9 cellular contexts compared by ENCODE assay signal in the genomic region with DNA sequence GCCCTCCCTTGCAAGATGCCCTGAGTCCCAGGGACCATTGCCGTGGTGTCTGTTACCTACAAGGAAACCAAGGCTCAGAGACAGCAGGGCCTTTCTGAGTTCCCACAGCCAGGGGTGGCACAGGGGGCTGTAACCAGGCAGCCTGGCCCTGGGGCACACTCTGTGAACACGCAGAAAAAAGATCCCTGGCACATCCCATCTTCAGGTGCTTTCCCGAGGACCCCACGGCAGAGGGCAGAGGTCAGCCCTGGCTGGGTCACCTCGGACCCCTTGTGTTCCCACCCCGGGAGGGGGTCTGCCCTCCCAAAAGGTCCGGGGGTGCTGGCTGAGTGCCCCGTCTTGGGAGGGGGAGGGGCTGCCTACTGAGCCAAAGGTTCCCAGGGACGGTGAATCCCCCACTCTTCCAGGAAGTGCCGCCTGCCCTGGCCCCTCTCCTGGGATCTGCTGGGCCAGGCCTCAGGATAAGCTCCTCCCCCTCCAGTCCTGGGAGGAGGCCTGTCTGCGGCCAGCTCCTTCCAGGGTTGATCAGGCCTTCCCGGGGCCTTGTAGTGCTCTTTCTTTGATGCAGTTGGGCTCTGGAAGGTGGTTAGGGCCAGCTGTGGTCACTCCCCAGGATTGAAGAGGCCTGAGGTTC. TPM values are rescaled to one million over a fixed set of nuclear protein-coding genes. Genes with fewer than 3 reads are reported as not detected.
DNase-seq lines count a peak whose midpoint lies in the region; ATAC-seq and TF ChIP-seq lines count a peak whose summit lies in the region.
"Had no signal": no experiment of that assay in that cellular context is flagged by ENCODE, and none has a peak within 500 bp of the region (broad histone marks: within the 10 kb centered on the region; RNA-seq: fewer than 3 reads in every experiment).

No MANE protein-coding gene starts in this region.

- H3K4me1 ChIP-seq in IMR-90 (ENCODE audit: control insufficient read depth, insufficient read depth, low read length) (peaks cover 26% of the 10 kb centered on the region), endocrine pancreas (ENCODE audit: control insufficient read depth, insufficient read depth, low read length) (no peaks in the 10 kb centered on the region), right lobe of liver (peaks cover 0 to 16% (median 5%) of the 10 kb centered on the region in 4 donors), tibial nerve (peaks cover 3 to 98% (median 71%) of the 10 kb centered on the region in 4 donors)

- H2BK15ac ChIP-seq in IMR-90 (ENCODE audit: low read depth, low read length) = no peak overlapping the region

- peak overlapping the region; percentile 39 for H2AFZ ChIP-seq in IMR-90 (replicated peaks; ENCODE audit: low read length, poor library complexity)

- H3K36me3 Mint-ChIP-seq in stimulated activated effector memory CD8-positive, alpha-beta T cell treated with anti-CD3 and anti-CD28 coated beads, Interleukin-12 subunit alpha, Interleukin-12 subunit beta, amount 100 ng/mL, for 72 hours = no peaks in the 10 kb centered on the region
- no peaks in the 10 kb centered on the region for H3K36me3 Mint-ChIP-seq in activated CD4-positive, alpha-beta T cell treated with anti-CD3 and anti-CD28 coated beads, Interleukin-2, amount 10 ng/mL, durations not matched to agents 7 days and 5 days (ENCODE audit: low read depth)

- no peak overlapping the region for H3K4me3 Mint-ChIP-seq in stimulated activated effector memory CD8-positive, alpha-beta T cell treated with anti-CD3 and anti-CD28 coated beads, Interleukin-12 subunit alpha, Interleukin-12 subunit beta, amount 100 ng/mL, for 72 hours
- H3K4me3 Mint-ChIP-seq in activated CD4-positive, alpha-beta T cell treated with anti-CD3 and anti-CD28 coated beads, Interleukin-2, amount 10 ng/mL, durations not matched to agents 7 days and 5 days = no peak overlapping the region

- peak; percentile 42 for DNase-seq in IMR-90
- DNase-seq in right lobe of liver = peak in 1 of 3 donors; percentile 28
- peak; percentile 44 to 52 for DNase-seq in tibial nerve (ENCODE audit: low spot score in 2 of 2)
- no peak for DNase-seq in stimulated activated effector memory CD8-positive, alpha-beta T cell treated with anti-CD3 and anti-CD28 coated beads, Interleukin-12 subunit alpha, Interleukin-12 subunit beta, amount 100 ng/mL, for 72 hours (ENCODE audit: low spot score in 2 of 2)
- no peak for DNase-seq in NCI-H1105 treated with DMSO at 0.1 percent for 48 hours (lab: John Stamatoyannopoulos, UW)
- DNase-seq in cortex of kidney (lab: John Stamatoyannopoulos, UW) = no peak
- DNase-seq in activated CD4-positive, alpha-beta T cell treated with anti-CD3 and anti-CD28 coated beads, Interleukin-2, amount 10 ng/mL, durations not matched to agents 7 days and 5 days = no peak
- DNase-seq: SIG-M5 had no signal

- dilution Hi-C loops in IMR-90 (cut with HindIII; ENCODE audit: low sequenced_read_pairs, unreplicated experiment) = no loop called here

- H3K27ac Mint-ChIP-seq in stimulated activated effector memory CD8-positive, alpha-beta T cell treated with anti-CD3 and anti-CD28 coated beads, Interleukin-12 subunit alpha, Interleukin-12 subunit beta, amount 100 ng/mL, for 72 hours = no peak overlapping the region
- H3K27ac Mint-ChIP-seq in activated CD4-positive, alpha-beta T cell treated with anti-CD3 and anti-CD28 coated beads, Interleukin-2, amount 10 ng/mL, durations not matched to agents 7 days and 5 days = no peak overlapping the region

- H3K27me3 Mint-ChIP-seq in activated CD4-positive, alpha-beta T cell treated with anti-CD3 and anti-CD28 coated beads, Interleukin-2, amount 10 ng/mL, durations not matched to agents 7 days and 5 days = peaks cover 2% of the 10 kb centered on the region

- BruUV-seq in IMR-90 (replicated peaks; lab: Mats Ljungman, UMichigan) = no TSS peak

- H2AK9ac ChIP-seq in IMR-90 (replicated peaks; ENCODE audit: low read depth, low read length, poor library complexity) = peak overlapping the region; percentile 63

- TF ChIP-seq EP300 in tibial nerve (IDR thresholded peaks at IDR 0.05) = no peak

- H3K4me3 ChIP-seq in IMR-90 (ENCODE audit: insufficient read depth, low read depth, low read length) = no peak overlapping the region
- no peak overlapping the region for H3K4me3 ChIP-seq in endocrine pancreas (ENCODE audit: control insufficient read depth, insufficient read depth, low read length)
- H3K4me3 ChIP-seq in right lobe of liver = no peak overlapping the region
- H3K4me3 ChIP-seq in tibial nerve = no peak overlapping the region

- peak overlapping the region; percentile 1; the same call in 1 of the 2 replicates for H3K18ac ChIP-seq in IMR-90 (ENCODE audit: low read depth, low read length)

- no peak for TF ChIP-seq RAD21 in IMR-90 (IDR thresholded peaks at IDR 0.05; ENCODE audit: low read length)

- H3K23ac ChIP-seq in IMR-90 (ENCODE audit: low read depth, low read length) = no peak overlapping the region

- 0 out of 2 replicates have a peak overlapping the region, but pooled peaks have one; percentile 29 for H3K14ac ChIP-seq in IMR-90 (replicated peaks; ENCODE audit: low read depth, low read length)

- H3K36me3 ChIP-seq in IMR-90 (ENCODE audit: control insufficient read depth, insufficient read depth, low read length) = no peaks in the 10 kb centered on the region; the same call in 1 of the 2 replicates
- no peaks in the 10 kb centered on the region for H3K36me3 ChIP-seq in endocrine pancreas (ENCODE audit: control insufficient read depth, insufficient read depth, low read length)
- no peaks in the 10 kb centered on the region for H3K36me3 ChIP-seq in right lobe of liver
- no peaks in the 10 kb centered on the region for H3K36me3 ChIP-seq in tibial nerve

- TF ChIP-seq CTCF in IMR-90 (conservative IDR thresholded peaks at IDR 0.05; ENCODE audit: low read depth, low read length) (no peak), right lobe of liver (IDR thresholded peaks at IDR 0.05) (no peak), tibial nerve (IDR thresholded peaks at IDR 0.05) (no peak)

- H4K5ac ChIP-seq in IMR-90 (ENCODE audit: low read depth, low read length) = peak overlapping the region; percentile 46

- peaks cover 81% of the 10 kb centered on the region for H4K20me1 ChIP-seq in IMR-90 (ENCODE audit: insufficient read depth, low read length)

- ATAC-seq in IMR-90 (ENCODE audit: low read depth) = peak; percentile 73
- peak in 3 of 4 donors; percentile 3 to 28 (median 11) for ATAC-seq in right lobe of liver
- ATAC-seq in stimulated activated effector memory CD8-positive, alpha-beta T cell treated with anti-CD3 and anti-CD28 coated beads, Interleukin-12 subunit alpha, Interleukin-12 subunit beta, amount 100 ng/mL, for 72 hours = no peak

- H3K27me3 ChIP-seq in IMR-90 (ENCODE audit: control insufficient read depth, insufficient read depth, low read length) = no peaks in the 10 kb centered on the region
- H3K27me3 ChIP-seq in endocrine pancreas (ENCODE audit: control insufficient read depth, insufficient read depth, low read length) = no peaks in the 10 kb centered on the region
- no peaks in the 10 kb centered on the region for H3K27me3 ChIP-seq in right lobe of liver
- H3K27me3 ChIP-seq in tibial nerve = no peaks in the 10 kb centered on the region

- H2AK5ac ChIP-seq in IMR-90 (ENCODE audit: low read depth, low read length) = peak overlapping the region; percentile 69

- CTCF ChIA-PET in IMR-90 (lab: Yijun Ruan, JAX) = no interaction called here
- CTCF ChIA-PET in activated CD4-positive, alpha-beta T cell treated with anti-CD3 and anti-CD28 coated beads, Interleukin-2, amount 10 ng/mL, durations not matched to agents 7 days and 5 days (lab: Charles Lee) = interaction anchor here (0.5 to 1.5 kb wide), 3 partner anchors 14 to 408 kb away, joined by 3 to 5 read pairs (median 4); no protein-coding TSS in a partner anchor

- peaks cover 17 to 88% of the 10 kb centered on the region in 2 experiments for H3K79me1 ChIP-seq in IMR-90 (ENCODE audit: low read depth in 1 of 2, low read length in 2 of 2)

- in situ Hi-C loops in IMR-90 (cut with MboI; ENCODE audit: low sequenced_read_pairs) = no loop called here

- peak overlapping the region; percentile 48; the same call in 1 of the 2 replicates for H3K4me2 ChIP-seq in IMR-90 (ENCODE audit: low read depth, low read length)

- peak overlapping the region; percentile 35 for H2BK5ac ChIP-seq in IMR-90 (ENCODE audit: low read depth, low read length, poor library complexity, severe bottlenecking)

- intact Hi-C loops in IMR-90 (cut with micrococcal nuclease) = loop anchor here (2.0 kb wide), 1 partner anchor 23 kb away; no protein-coding TSS in a partner anchor
- intact Hi-C loops in right lobe of liver (cut with DNase I) = no loop called here

- no peaks in the 10 kb centered on the region for H3K9me3 Mint-ChIP-seq in stimulated activated effector memory CD8-positive, alpha-beta T cell treated with anti-CD3 and anti-CD28 coated beads, Interleukin-12 subunit alpha, Interleukin-12 subunit beta, amount 100 ng/mL, for 72 hours
- no peaks in the 10 kb centered on the region for H3K9me3 Mint-ChIP-seq in activated CD4-positive, alpha-beta T cell treated with anti-CD3 and anti-CD28 coated beads, Interleukin-2, amount 10 ng/mL, durations not matched to agents 7 days and 5 days

- H3K4me1 Mint-ChIP-seq in stimulated activated effector memory CD8-positive, alpha-beta T cell treated with anti-CD3 and anti-CD28 coated beads, Interleukin-12 subunit alpha, Interleukin-12 subunit beta, amount 100 ng/mL, for 72 hours = peaks cover 8% of the 10 kb centered on the region
- peaks cover 15% of the 10 kb centered on the region for H3K4me1 Mint-ChIP-seq in activated CD4-positive, alpha-beta T cell treated with anti-CD3 and anti-CD28 coated beads, Interleukin-2, amount 10 ng/mL, durations not matched to agents 7 days and 5 days

- peak overlapping the region in 1 of 2 experiments; percentile 43; a peak in 1 of 4 replicates for H4K8ac ChIP-seq in IMR-90 (ENCODE audit: low read depth in 2 of 2, low read length in 2 of 2)

- POLR2A ChIA-PET in IMR-90 (lab: Charles Lee; ENCODE audit: unreplicated experiment) = no interaction called here
- POLR2A ChIA-PET in activated CD4-positive, alpha-beta T cell treated with anti-CD3 and anti-CD28 coated beads, Interleukin-2, amount 10 ng/mL, durations not matched to agents 7 days and 5 days (lab: Charles Lee) = no interaction called here

- H3K9ac ChIP-seq in IMR-90 (ENCODE audit: low read depth, low read length) (peak overlapping the region; percentile 48), endocrine pancreas (ENCODE audit: control insufficient read depth, insufficient read depth, low read length) (peak overlapping the region; percentile 62)

- H2BK120ac ChIP-seq in IMR-90 (ENCODE audit: low read depth, low read length) = no peak overlapping the region

- H3K9me3 ChIP-seq in IMR-90 (ENCODE audit: control insufficient read depth, insufficient read depth, low read length) (no peaks in the 10 kb centered on the region), endocrine pancreas (ENCODE audit: control insufficient read depth, low read length) (no peaks in the 10 kb centered on the region), right lobe of liver (no peaks in the 10 kb centered on the region), tibial nerve (no peaks in the 10 kb centered on the region)

- peak overlapping the region; percentile 53; the same call in 1 of the 2 replicates for H3K4ac ChIP-seq in IMR-90 (ENCODE audit: low read depth, low read length)

- H2BK20ac ChIP-seq in IMR-90 (ENCODE audit: low read depth, low read length) = no peak overlapping the region

- TF ChIP-seq POLR2A in IMR-90 (IDR thresholded peaks at IDR 0.05; ENCODE audit: low read depth, low read length) (no peak), right lobe of liver (IDR thresholded peaks at IDR 0.05) (no peak), tibial nerve (IDR thresholded peaks at IDR 0.05) (no peak)

- H3K27ac ChIP-seq in IMR-90 (ENCODE audit: insufficient read depth, low read length) = peak overlapping the region; percentile 45
- peak overlapping the region in 2 of 3 donors; percentile 33 to 54 for H3K27ac ChIP-seq in right lobe of liver
- H3K27ac ChIP-seq in tibial nerve = peak overlapping the region; percentile 12 to 93 (median 84)

- no peak overlapping the region; the same call in 1 of the 2 replicates for H4K91ac ChIP-seq in IMR-90 (ENCODE audit: insufficient read depth, low read depth, low read length)

- 47% methylated on average over 2 of the region's 12 CpGs; no CpG with 5 or more reads in 1 of the 2 experiments for WGBS in IMR-90 (ENCODE audit: extremely low coverage in 2 of 2, insufficient read length in 1 of 2), 2 experiments
- WGBS in right lobe of liver (ENCODE audit: insufficient coverage, low coverage, low lambda C conversion rate, missing lambda C conversion rate) = no CpG with 5 or more reads among the region's 12 CpGs
- WGBS in tibial nerve, 2 donors = 23 to 39% methylated on average over 3 to 12 of the region's 12 CpGs

- H3K9me1 ChIP-seq in IMR-90 (ENCODE audit: insufficient read depth, low read length) = peaks cover 11% of the 10 kb centered on the region; the same call in 1 of the 2 replicates

- no peak overlapping the region for H3K56ac ChIP-seq in IMR-90 (ENCODE audit: extremely low read depth, insufficient read depth, low read length)

RNA-seq across cellular contexts. Expression of gene GLIS2, which starts 8.1 kb away (rescaled TPM):
- total RNA-seq in IMR-90 (2012; rRNA removed) (0.36 and 0.56 TPM in 2 replicates), right lobe of liver (1 to 10 TPM in 5 of 6 experiments, under 1 TPM in 1; 0.79 to 2.6 (median 1.4) TPM), tibial nerve (10 to 100 TPM in 3 of 4 donors, 1 to 10 TPM in 1; 9.0 to 11.1 (median 10.8) TPM)
- 8.4 and 9.0 TPM in 2 replicates for polyA plus RNA-seq in IMR-90 (2012; rRNA removed)
- polyA plus RNA-seq in IMR-90 (2012; cell fraction: cytosol; rRNA removed) = 6.1 and 12.6 TPM in 2 replicates
- polyA plus RNA-seq in IMR-90 (2012; cell fraction: nucleus; rRNA removed; ENCODE audit: low replicate concordance) = 15.5 and 36.4 TPM in 2 replicates
- total RNA-seq in activated CD4-positive, alpha-beta T cell treated with anti-CD3 and anti-CD28 coated beads, Interleukin-2, amount 10 ng/mL, durations not matched to agents 7 days and 5 days = under 1 TPM; 0.12 to 0.17 TPM

RNA-seq across cellular contexts. Expression of gene PAM16, which starts 27.2 kb away (rescaled TPM):
- total RNA-seq in IMR-90 (2012; rRNA removed) = 17.9 and 25.6 TPM in 2 replicates
- 48.4 and 69.5 TPM in 2 replicates for polyA plus RNA-seq in IMR-90 (2012; rRNA removed)
- polyA plus RNA-seq in IMR-90 (2012; cell fraction: cytosol; rRNA removed) = 84.0 and 105 TPM in 2 replicates
- 70.0 and 101 TPM in 2 replicates for polyA plus RNA-seq in IMR-90 (2012; cell fraction: nucleus; rRNA removed; ENCODE audit: low replicate concordance)
- 10 to 100 TPM; 27.9 to 45.9 (median 32.8) TPM for total RNA-seq in right lobe of liver
- total RNA-seq in tibial nerve = 10 to 100 TPM; 45.1 to 95.1 (median 60.7) TPM
- 10 to 100 TPM; 35.1 to 39.3 TPM for total RNA-seq in activated CD4-positive, alpha-beta T cell treated with anti-CD3 and anti-CD28 coated beads, Interleukin-2, amount 10 ng/mL, durations not matched to agents 7 days and 5 days

RNA-seq across cellular contexts. Expression of gene VASN, which starts 47.7 kb away (rescaled TPM):
- total RNA-seq in IMR-90 (2012; rRNA removed) (9.3 and 10.3 TPM in 2 replicates), right lobe of liver (10 to 100 TPM; 13.5 to 22.9 (median 16.8) TPM), tibial nerve (10 to 100 TPM; 31.0 to 58.1 (median 32.9) TPM)
- 83.8 and 87.2 TPM in 2 replicates for polyA plus RNA-seq in IMR-90 (2012; rRNA removed)
- 83.6 and 183 TPM in 2 replicates for polyA plus RNA-seq in IMR-90 (2012; cell fraction: cytosol; rRNA removed)
- 42.8 and 134 TPM in 2 replicates for polyA plus RNA-seq in IMR-90 (2012; cell fraction: nucleus; rRNA removed; ENCODE audit: low replicate concordance)
- total RNA-seq in activated CD4-positive, alpha-beta T cell treated with anti-CD3 and anti-CD28 coated beads, Interleukin-2, amount 10 ng/mL, durations not matched to agents 7 days and 5 days = not detected

RNA-seq across cellular contexts. Expression of gene TFAP4, which starts 51.1 kb away (rescaled TPM):
- total RNA-seq in IMR-90 (2012; rRNA removed) = 7.3 and 7.8 TPM in 2 replicates
- 5.6 and 7.0 TPM in 2 replicates for polyA plus RNA-seq in IMR-90 (2012; rRNA removed)
- polyA plus RNA-seq in IMR-90 (2012; cell fraction: cytosol; rRNA removed) = 3.0 and 5.3 TPM in 2 replicates
- 6.5 and 10.4 TPM in 2 replicates for polyA plus RNA-seq in IMR-90 (2012; cell fraction: nucleus; rRNA removed; ENCODE audit: low replicate concordance)
- total RNA-seq in right lobe of liver = 1 to 10 TPM; 2.6 to 5.8 (median 3.7) TPM
- 10 to 100 TPM in 2 of 4 donors, 1 to 10 TPM in 2; 6.9 to 16.8 (median 11.7) TPM for total RNA-seq in tibial nerve
- 10 to 100 TPM; 19.3 to 19.7 TPM for total RNA-seq in activated CD4-positive, alpha-beta T cell treated with anti-CD3 and anti-CD28 coated beads, Interleukin-2, amount 10 ng/mL, durations not matched to agents 7 days and 5 days

Comparison
In these comparisons a context has a peak if more than half of its experiments do, and no peak if none do; other contexts are left out.
1. DNase-seq: peak in IMR-90 (single experiment) and tibial nerve (2 of 2); none in stimulated activated effector memory CD8-positive, alpha-beta T cell treated with anti-CD3 and anti-CD28 coated beads, Interleukin-12 subunit alpha, Interleukin-12 subunit beta, amount 100 ng/mL, for 72 hours (0 of 2), NCI-H1105 treated with DMSO at 0.1 percent for 48 hours (single experiment), cortex of kidney (single experiment) and activated CD4-positive, alpha-beta T cell treated with anti-CD3 and anti-CD28 coated beads, Interleukin-2, amount 10 ng/mL, durations not matched to agents 7 days and 5 days (single experiment).
2. RNA of gene VASN, which starts 47.7 kb away (total RNA-seq): 31.0 to 58.1 TPM in tibial nerve, 13.5 to 22.9 TPM in right lobe of liver and 9.3 to 10.3 TPM in IMR-90; not detected in activated CD4-positive, alpha-beta T cell treated with anti-CD3 and anti-CD28 coated beads, Interleukin-2, amount 10 ng/mL, durations not matched to agents 7 days and 5 days; every median in the first group is over 10 times any median in the second.
3. Peak in every context shown above with its lines, with median percentiles within 50 percentile points of each other: H3K27ac ChIP-seq.